Comparison of ENCODE assay signal across 8 cellular contexts in genomic region chr15:84979651-84980050, GRCh38. TPM values are rescaled to one million over a fixed set of nuclear protein-coding genes. Genes with fewer than 3 reads are reported as not detected.
DNase-seq lines count a peak whose midpoint lies in the region; ATAC-seq and TF ChIP-seq lines count a peak whose summit lies in the region.

No MANE protein-coding gene starts in this region.

- TF ChIP-seq CTCF in HFFc6 (IDR thresholded peaks at IDR 0.05), result no peak

- ATAC-seq in left ventricle myocardium superior (no peak), sciatic nerve (no peak), GM18909 (IDR thresholded peaks at IDR 0.05; ENCODE audit: poor library complexity, unreplicated experiment) (no peak), HG03025 (IDR thresholded peaks at IDR 0.05; ENCODE audit: low FRiP score, unreplicated experiment) (no peak), HG03460 (IDR thresholded peaks at IDR 0.05; ENCODE audit: unreplicated experiment) (no peak)

- H3K27ac Mint-ChIP-seq in HFFc6, result peak overlapping the region; percentile 89
- H3K27ac Mint-ChIP-seq in activated CD4-positive, alpha-beta memory T cell treated with anti-CD3 and anti-CD28 coated beads, Interleukin-2, amount 10 ng/mL, durations not matched to agents 7 days and 5 days, result peak overlapping the region; percentile 94

- DNase-seq in HFFc6, result no peak
- no peak for DNase-seq in activated CD4-positive, alpha-beta memory T cell treated with anti-CD3 and anti-CD28 coated beads, Interleukin-2, amount 10 ng/mL, durations not matched to agents 7 days and 5 days
- peak; percentile 58 for DNase-seq in left ventricle myocardium superior
- DNase-seq in sciatic nerve (ENCODE audit: low spot score), result peak; percentile 68
- no peak for DNase-seq in posterior vena cava (ENCODE audit: low spot score)

- H3K4me3 Mint-ChIP-seq in HFFc6, result peak overlapping the region; percentile 95
- H3K4me3 Mint-ChIP-seq in activated CD4-positive, alpha-beta memory T cell treated with anti-CD3 and anti-CD28 coated beads, Interleukin-2, amount 10 ng/mL, durations not matched to agents 7 days and 5 days, result peak overlapping the region; percentile 88

- intact Hi-C loops in left ventricle myocardium superior (cut with micrococcal nuclease) (no loop called here), sciatic nerve (cut with DNase I) (loop anchor here (10.0 kb wide), 1 partner anchor 1665 kb away; no protein-coding TSS in a partner anchor), posterior vena cava (cut with DNase I) (no loop called here)

- POLR2A ChIA-PET in activated CD4-positive, alpha-beta memory T cell treated with anti-CD3 and anti-CD28 coated beads, Interleukin-2, amount 10 ng/mL, durations not matched to agents 7 days and 5 days (lab: Charles Lee), result interaction anchor here (1.5 to 2.9 kb wide), 4 partner anchors 9 to 348 kb away, joined by 3 to 20 read pairs (median 7); no protein-coding TSS in a partner anchor

- H3K9me3 Mint-ChIP-seq in HFFc6, result no peaks in the 10 kb centered on the region
- H3K9me3 Mint-ChIP-seq in activated CD4-positive, alpha-beta memory T cell treated with anti-CD3 and anti-CD28 coated beads, Interleukin-2, amount 10 ng/mL, durations not matched to agents 7 days and 5 days, result no peaks in the 10 kb centered on the region

- CTCF ChIA-PET in activated CD4-positive, alpha-beta memory T cell treated with anti-CD3 and anti-CD28 coated beads, Interleukin-2, amount 10 ng/mL, durations not matched to agents 7 days and 5 days (lab: Charles Lee), result interaction anchor here (1.2 kb wide), 1 partner anchor 10 kb away, joined by 3 read pairs; no protein-coding TSS in a partner anchor

- H3K36me3 Mint-ChIP-seq in HFFc6 (ENCODE audit: low read depth), result no peaks in the 10 kb centered on the region
- H3K36me3 Mint-ChIP-seq in activated CD4-positive, alpha-beta memory T cell treated with anti-CD3 and anti-CD28 coated beads, Interleukin-2, amount 10 ng/mL, durations not matched to agents 7 days and 5 days (ENCODE audit: low read depth), result peaks cover 3% of the 10 kb centered on the region

- peaks cover 7% of the 10 kb centered on the region; the same call in 1 of the 2 replicates for H3K27me3 Mint-ChIP-seq in HFFc6 (ENCODE audit: insufficient read depth)
- peaks cover 5% of the 10 kb centered on the region for H3K27me3 Mint-ChIP-seq in activated CD4-positive, alpha-beta memory T cell treated with anti-CD3 and anti-CD28 coated beads, Interleukin-2, amount 10 ng/mL, durations not matched to agents 7 days and 5 days

- H3K4me1 Mint-ChIP-seq in HFFc6 (ENCODE audit: low read depth), result peaks cover 29% of the 10 kb centered on the region
- H3K4me1 Mint-ChIP-seq in activated CD4-positive, alpha-beta memory T cell treated with anti-CD3 and anti-CD28 coated beads, Interleukin-2, amount 10 ng/mL, durations not matched to agents 7 days and 5 days, result peaks cover 36% of the 10 kb centered on the region

RNA-seq across cellular contexts. Expression of gene PDE8A, which starts 2.0 kb away (rescaled TPM):
- 10 to 100 TPM; 14.3 to 18.6 (median 16.6) TPM for total RNA-seq in HFFc6 (2021; fragmentation: NEBNext Ultra II Directional; extraction: Animal tissue kit (Norgen Biotek cat#: 25700))
- 10 to 100 TPM; 24.4 to 25.1 TPM for total RNA-seq in activated CD4-positive, alpha-beta memory T cell treated with anti-CD3 and anti-CD28 coated beads, Interleukin-2, amount 10 ng/mL, durations not matched to agents 7 days and 5 days
- total RNA-seq in left ventricle myocardium superior (14.9 TPM), sciatic nerve (71.4 TPM), posterior vena cava (10 to 100 TPM; 30.9 to 48.8 TPM)

Comparison
In these comparisons a context has a peak if more than half of its experiments do, and no peak if none do; other contexts are left out.
1. DNase-seq: peak in left ventricle myocardium superior (single experiment) and sciatic nerve (single experiment); none in HFFc6 (single experiment), activated CD4-positive, alpha-beta memory T cell treated with anti-CD3 and anti-CD28 coated beads, Interleukin-2, amount 10 ng/mL, durations not matched to agents 7 days and 5 days (single experiment) and posterior vena cava (single experiment).